20 cellular contexts compared by ENCODE assay signal in the genomic region with DNA sequence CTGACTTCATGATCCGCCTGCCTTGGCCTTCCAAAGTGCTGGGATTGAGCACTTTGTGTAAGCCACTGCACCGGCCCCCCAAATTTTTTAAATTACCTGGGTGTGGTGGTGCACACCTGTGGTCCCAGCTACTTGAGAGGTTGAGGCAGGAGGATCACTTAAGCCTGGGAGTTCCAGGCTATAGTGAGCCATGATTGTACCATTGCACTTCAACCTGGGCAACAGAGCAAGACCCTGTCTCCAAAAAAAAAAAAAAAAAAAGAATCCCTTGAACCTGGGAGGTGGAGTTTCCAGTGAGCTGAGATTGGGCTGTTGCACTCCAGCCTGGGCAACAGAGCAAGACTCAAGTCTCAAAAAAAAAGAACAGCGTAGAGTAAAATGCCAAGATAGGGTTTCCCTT. TPM values are rescaled to one million over a fixed set of nuclear protein-coding genes. Genes with fewer than 3 reads are reported as not detected.
DNase-seq lines count a peak whose midpoint lies in the region; ATAC-seq and TF ChIP-seq lines count a peak whose summit lies in the region.
"Had no signal": no experiment of that assay in that cellular context is flagged by ENCODE, and none has a peak within 500 bp of the region (broad histone marks: within the 10 kb centered on the region; RNA-seq: fewer than 3 reads in every experiment).

No MANE protein-coding gene starts in this region.

- peak overlapping the region; percentile 49 for H3K27ac ChIP-seq in CD4-positive, CD25-positive, alpha-beta regulatory T cell (ENCODE audit: insufficient read depth, low read length, poor library complexity, severe bottlenecking)
- no peak overlapping the region for H3K27ac ChIP-seq in suprapubic skin
- H3K27ac ChIP-seq: tibial artery had no signal

- H3K4me3 ChIP-seq in CD4-positive, CD25-positive, alpha-beta regulatory T cell (ENCODE audit: low read depth, low read length), result no peak overlapping the region
- H3K4me3 ChIP-seq in suprapubic skin, result no peak overlapping the region
- H3K4me3 ChIP-seq: tibial artery had no signal

- TF ChIP-seq POLR2A in suprapubic skin (IDR thresholded peaks at IDR 0.05), result no peak

- POLR2A ChIA-PET in activated naive CD8-positive, alpha-beta T cell treated with anti-CD3 and anti-CD28 coated beads, Interleukin-2, amount 10 ng/mL, durations not matched to agents 7 days and 5 days (lab: Charles Lee), result interaction anchor here (1.0 to 1.4 kb wide), 2 partner anchors 9 to 13 kb away, joined by 6 to 18 read pairs; no protein-coding TSS in a partner anchor

- peaks cover 24% of the 10 kb centered on the region for H3K4me1 ChIP-seq in CD4-positive, CD25-positive, alpha-beta regulatory T cell (ENCODE audit: control insufficient read depth, insufficient read depth, low read length, poor library complexity, severe bottlenecking)
- no peaks in the 10 kb centered on the region for H3K4me1 ChIP-seq in suprapubic skin
- H3K4me1 ChIP-seq: Caco-2, tibial artery had no signal

- no peak for TF ChIP-seq CTCF in suprapubic skin (IDR thresholded peaks at IDR 0.05)

- H3K27ac Mint-ChIP-seq in T-helper 2 cell treated with Interferon-gamma antibody and Interleukin-4, amounts not matched to agents 5 μg/mL and 100 μg/mL, for 36 hours, result peak overlapping the region; percentile 75
- H3K27ac Mint-ChIP-seq in CD4-positive, CD25-positive, alpha-beta regulatory T cell, result peak overlapping the region in 1 of 3 donors; percentile 60
- peak overlapping the region; percentile 82 for H3K27ac Mint-ChIP-seq in activated naive CD8-positive, alpha-beta T cell treated with anti-CD3 and anti-CD28 coated beads, Interleukin-2, amount 10 ng/mL, durations not matched to agents 7 days and 5 days
- H3K27ac Mint-ChIP-seq: activated B cell treated with CpG ODN at 0.5 μM for 24 hours, memory B cell had no signal

- no peak for ATAC-seq in CD4-positive, CD25-positive, alpha-beta regulatory T cell (ENCODE audit: low read depth in 2 of 2)
- no peak for ATAC-seq in activated naive CD8-positive, alpha-beta T cell treated with anti-CD3 and anti-CD28 coated beads, Interleukin-2, amount 10 ng/mL, durations not matched to agents 7 days and 5 days (ENCODE audit: low read depth)
- ATAC-seq: left cardiac atrium had no signal

- peaks cover 94% of the 10 kb centered on the region for H3K36me3 ChIP-seq in CD4-positive, CD25-positive, alpha-beta regulatory T cell (ENCODE audit: control insufficient read depth, insufficient read depth, low read length)
- H3K36me3 ChIP-seq in suprapubic skin, result peaks cover 97% of the 10 kb centered on the region

- TF ChIP-seq EP300 in suprapubic skin (IDR thresholded peaks at IDR 0.05), result no peak

- peaks cover 85% of the 10 kb centered on the region for H3K36me3 Mint-ChIP-seq in T-helper 2 cell treated with Interferon-gamma antibody and Interleukin-4, amounts not matched to agents 5 μg/mL and 100 μg/mL, for 36 hours (ENCODE audit: low read depth)
- peaks cover 33% of the 10 kb centered on the region for H3K36me3 Mint-ChIP-seq in CD4-positive, CD25-positive, alpha-beta regulatory T cell
- H3K36me3 Mint-ChIP-seq in activated naive CD8-positive, alpha-beta T cell treated with anti-CD3 and anti-CD28 coated beads, Interleukin-2, amount 10 ng/mL, durations not matched to agents 7 days and 5 days, result peaks cover 53% of the 10 kb centered on the region

- WGBS in suprapubic skin, result 96% methylated on average over 2 of the region's 3 CpGs

- H3K9me3 Mint-ChIP-seq in T-helper 2 cell treated with Interferon-gamma antibody and Interleukin-4, amounts not matched to agents 5 μg/mL and 100 μg/mL, for 36 hours, result no peaks in the 10 kb centered on the region
- H3K9me3 Mint-ChIP-seq in CD4-positive, CD25-positive, alpha-beta regulatory T cell, result no peaks in the 10 kb centered on the region
- no peaks in the 10 kb centered on the region for H3K9me3 Mint-ChIP-seq in activated naive CD8-positive, alpha-beta T cell treated with anti-CD3 and anti-CD28 coated beads, Interleukin-2, amount 10 ng/mL, durations not matched to agents 7 days and 5 days
- H3K9me3 Mint-ChIP-seq: activated B cell treated with CpG ODN at 0.5 μM for 24 hours, memory B cell had no signal

- peaks cover 19% of the 10 kb centered on the region for H3K4me1 Mint-ChIP-seq in T-helper 2 cell treated with Interferon-gamma antibody and Interleukin-4, amounts not matched to agents 5 μg/mL and 100 μg/mL, for 36 hours (ENCODE audit: low read depth)
- H3K4me1 Mint-ChIP-seq in CD4-positive, CD25-positive, alpha-beta regulatory T cell, result peaks cover 4 to 61% (median 26%) of the 10 kb centered on the region in 4 donors
- H3K4me1 Mint-ChIP-seq in activated naive CD8-positive, alpha-beta T cell treated with anti-CD3 and anti-CD28 coated beads, Interleukin-2, amount 10 ng/mL, durations not matched to agents 7 days and 5 days, result peaks cover 25% of the 10 kb centered on the region

- no peaks in the 10 kb centered on the region for H3K9me3 ChIP-seq in CD4-positive, CD25-positive, alpha-beta regulatory T cell (ENCODE audit: control insufficient read depth in 2 of 2, low read length in 2 of 2)
- no peaks in the 10 kb centered on the region for H3K9me3 ChIP-seq in suprapubic skin
- H3K9me3 ChIP-seq: Caco-2, tibial artery had no signal

- H3K27me3 Mint-ChIP-seq in T-helper 2 cell treated with Interferon-gamma antibody and Interleukin-4, amounts not matched to agents 5 μg/mL and 100 μg/mL, for 36 hours (ENCODE audit: low read depth), result no peaks in the 10 kb centered on the region
- no peaks in the 10 kb centered on the region for H3K27me3 Mint-ChIP-seq in CD4-positive, CD25-positive, alpha-beta regulatory T cell
- no peaks in the 10 kb centered on the region for H3K27me3 Mint-ChIP-seq in activated naive CD8-positive, alpha-beta T cell treated with anti-CD3 and anti-CD28 coated beads, Interleukin-2, amount 10 ng/mL, durations not matched to agents 7 days and 5 days
- H3K27me3 Mint-ChIP-seq: activated B cell treated with CpG ODN at 0.5 μM for 24 hours, memory B cell had no signal

- no peak for DNase-seq in T-helper 2 cell treated with Interferon-gamma antibody and Interleukin-4, amounts not matched to agents 5 μg/mL and 100 μg/mL, for 36 hours (ENCODE audit: low spot score)
- DNase-seq in T-helper 2 cell, result no peak
- no peak for DNase-seq in CD4-positive, CD25-positive, alpha-beta regulatory T cell
- DNase-seq in activated naive CD8-positive, alpha-beta T cell treated with anti-CD3 and anti-CD28 coated beads, Interleukin-2, amount 10 ng/mL, durations not matched to agents 7 days and 5 days, result no peak
- no peak for DNase-seq in suprapubic skin (ENCODE audit: low spot score in 2 of 2)
- no peak for DNase-seq in NCI-H1105 (lab: John Stamatoyannopoulos, UW)
- DNase-seq: 8988T; activated B cell treated with CpG ODN at 0.5 μM for 24 hours; anterior cingulate cortex; Caco-2; DMS79 treated with DMSO at 0.1 percent for 48 hours; H7; IMR-90; left cardiac atrium; NCI-H1417; NCI-H446 treated with DMSO at 0.1 percent for 48 hours; OCI-M1; stimulated activated CD4-positive, alpha-beta T cell treated with anti-CD3 and anti-CD28 coated beads, Interleukin-2, amount 100 ng/mL, for 48 hours; tibial artery had no signal

- no peaks in the 10 kb centered on the region for H3K27me3 ChIP-seq in CD4-positive, CD25-positive, alpha-beta regulatory T cell (ENCODE audit: control insufficient read depth, insufficient read depth, low read length)
- H3K27me3 ChIP-seq in suprapubic skin, result no peaks in the 10 kb centered on the region
- H3K27me3 ChIP-seq: tibial artery had no signal

- peak overlapping the region; percentile 27 for H3K4me3 Mint-ChIP-seq in T-helper 2 cell treated with Interferon-gamma antibody and Interleukin-4, amounts not matched to agents 5 μg/mL and 100 μg/mL, for 36 hours
- peak overlapping the region in 1 of 4 donors; percentile 65 for H3K4me3 Mint-ChIP-seq in CD4-positive, CD25-positive, alpha-beta regulatory T cell
- peak overlapping the region; percentile 31 for H3K4me3 Mint-ChIP-seq in activated naive CD8-positive, alpha-beta T cell treated with anti-CD3 and anti-CD28 coated beads, Interleukin-2, amount 10 ng/mL, durations not matched to agents 7 days and 5 days
- H3K4me3 Mint-ChIP-seq: activated B cell treated with CpG ODN at 0.5 μM for 24 hours, memory B cell had no signal

RNA-seq across cellular contexts. Expression of a gene that starts 15.2 kb away (rescaled TPM):
- total RNA-seq in CD4-positive, CD25-positive, alpha-beta regulatory T cell, result 108 TPM
- polyA plus RNA-seq in CD4-positive, CD25-positive, alpha-beta regulatory T cell, result 10 to 100 TPM; 15.5 to 20.9 (median 19.7) TPM
- total RNA-seq in activated naive CD8-positive, alpha-beta T cell treated with anti-CD3 and anti-CD28 coated beads, Interleukin-2, amount 10 ng/mL, durations not matched to agents 7 days and 5 days, result 100 to 1,000 TPM in 1 of 2 experiments, 10 to 100 TPM in 1; 98.0 to 107 TPM
- total RNA-seq in suprapubic skin, result 100 to 1,000 TPM in 1 of 4 donors, 10 to 100 TPM in 3; 39.8 to 106 (median 46.0) TPM

RNA-seq across cellular contexts. Expression of a gene that starts 15.9 kb away (rescaled TPM):
- total RNA-seq in CD4-positive, CD25-positive, alpha-beta regulatory T cell, result 22.0 TPM
- under 1 TPM; 0.13 to 0.41 (median 0.34) TPM for polyA plus RNA-seq in CD4-positive, CD25-positive, alpha-beta regulatory T cell
- 10 to 100 TPM; 10.3 to 12.8 TPM for total RNA-seq in activated naive CD8-positive, alpha-beta T cell treated with anti-CD3 and anti-CD28 coated beads, Interleukin-2, amount 10 ng/mL, durations not matched to agents 7 days and 5 days
- total RNA-seq in suprapubic skin, result 10 to 100 TPM in 3 of 4 donors, 1 to 10 TPM in 1; 9.1 to 13.5 (median 10.2) TPM

RNA-seq across cellular contexts. Expression of a gene that starts 35.0 kb away (rescaled TPM):
- 15.6 TPM for total RNA-seq in CD4-positive, CD25-positive, alpha-beta regulatory T cell
- polyA plus RNA-seq in CD4-positive, CD25-positive, alpha-beta regulatory T cell, result 1 to 10 TPM; 5.6 to 8.8 (median 8.1) TPM
- total RNA-seq in activated naive CD8-positive, alpha-beta T cell treated with anti-CD3 and anti-CD28 coated beads, Interleukin-2, amount 10 ng/mL, durations not matched to agents 7 days and 5 days, result 1 to 10 TPM; 7.6 to 8.0 TPM
- total RNA-seq in suprapubic skin, result 10 to 100 TPM; 14.1 to 32.3 (median 21.5) TPM

RNA-seq across cellular contexts. Expression of a gene that starts 50.1 kb away (rescaled TPM):
- total RNA-seq in CD4-positive, CD25-positive, alpha-beta regulatory T cell, result 97.5 TPM
- 10 to 100 TPM; 20.5 to 28.0 (median 22.8) TPM for polyA plus RNA-seq in CD4-positive, CD25-positive, alpha-beta regulatory T cell
- 100 to 1,000 TPM; 103 to 104 TPM for total RNA-seq in activated naive CD8-positive, alpha-beta T cell treated with anti-CD3 and anti-CD28 coated beads, Interleukin-2, amount 10 ng/mL, durations not matched to agents 7 days and 5 days
- total RNA-seq in suprapubic skin, result 100 to 1,000 TPM in 1 of 4 donors, 10 to 100 TPM in 3; 42.8 to 118 (median 55.0) TPM
